In genomic region chr17:43332211-43332610, GRCh38 we compare ENCODE assay signal across 22 cellular contexts.
"Had no signal": no experiment of that assay in that cellular context is flagged by ENCODE, and none has a peak within 500 bp of the region (broad histone marks: within the 10 kb centered on the region; RNA-seq: fewer than 3 reads in every experiment).

No MANE protein-coding gene starts in this region.

- H3K27ac ChIP-seq: SJSA1, SK-N-MC had no signal

- H3K4me3 ChIP-seq: SJSA1, SK-N-MC had no signal

- ATAC-seq: HepG2 had no signal

- H3K27me3 ChIP-seq: SJSA1 had no signal

- DNase-seq: IMR-90, Kasumi-1, KG1, MM.1S, NCI-H1092 treated with DMSO at 0.1 percent for 48 hours, NCI-H1436 treated with DMSO at 0.1 percent for 48 hours, NCI-H1694, NCI-H187 treated with DMSO at 0.1 percent for 48 hours, NCI-H2029 treated with DMSO at 0.1 percent for 48 hours, NCI-H2107, NCI-H226, NCI-H446, NCI-H510A, NCI-H524 treated with DMSO at 0.1 percent for 48 hours, NCI-H69, NCI-H774, Right ventricle myocardium superior, RPMI8226, SIG-M5 had no signal

- H3K9me3 ChIP-seq: SJSA1 had no signal
